20 cellular contexts compared by ENCODE assay signal in genomic region chr14:90576581-90576980, GRCh38.
DNase-seq lines count a peak whose midpoint lies in the region; ATAC-seq and TF ChIP-seq lines count a peak whose summit lies in the region.
"Had no signal": no experiment of that assay in that cellular context is flagged by ENCODE, and none has a peak within 500 bp of the region (broad histone marks: within the 10 kb centered on the region; RNA-seq: fewer than 3 reads in every experiment).

No MANE protein-coding gene starts in this region.

- no peak overlapping the region for H2AFZ ChIP-seq in hepatocyte

- WGBS in hepatocyte (ENCODE audit: low lambda C conversion rate, missing lambda C conversion rate): 74% methylated on average over 2 of the region's 2 CpGs

- no peak overlapping the region for H3K27ac Mint-ChIP-seq in natural killer cell treated with Interleukin-12 subunit alpha and Interleukin-12 subunit beta and Interleukin-15 and Interleukin-18, amount 100 ng/mL, for 72 hours

- H3K27me3 Mint-ChIP-seq in natural killer cell treated with Interleukin-12 subunit alpha and Interleukin-12 subunit beta and Interleukin-15 and Interleukin-18, amount 100 ng/mL, for 72 hours: peaks cover 0 to 4% of the 10 kb centered on the region in 2 donors

- H3K4me3 Mint-ChIP-seq in natural killer cell treated with Interleukin-12 subunit alpha and Interleukin-12 subunit beta and Interleukin-15 and Interleukin-18, amount 100 ng/mL, for 72 hours: no peak overlapping the region

- no peaks in the 10 kb centered on the region for H3K79me2 ChIP-seq in hepatocyte

- no peaks in the 10 kb centered on the region for H3K27me3 ChIP-seq in hepatocyte
- H3K27me3 ChIP-seq: neutrophil had no signal

- no peaks in the 10 kb centered on the region for H3K36me3 Mint-ChIP-seq in natural killer cell treated with Interleukin-12 subunit alpha and Interleukin-12 subunit beta and Interleukin-15 and Interleukin-18, amount 100 ng/mL, for 72 hours

- DNase-seq in GM03348 (ENCODE audit: low spot score) (peak; percentile 52), hepatocyte (ENCODE audit: low spot score) (peak; percentile 32), stromal cell of bone marrow (ENCODE audit: low read depth) (peak; percentile 65), NCI-H446 treated with DMSO at 0.1 percent for 48 hours (lab: John Stamatoyannopoulos, UW) (no peak)
- DNase-seq in natural killer cell treated with Interleukin-12 subunit alpha and Interleukin-12 subunit beta and Interleukin-15 and Interleukin-18, amount 100 ng/mL, for 72 hours (ENCODE audit: low spot score): no peak
- DNase-seq: activated CD8-positive, alpha-beta memory T cell treated with anti-CD3 and anti-CD28 coated beads, Interleukin-2, amount 50 U/mL, for 48 hours; activated effector memory CD4-positive, alpha-beta T cell treated with anti-CD3 and anti-CD28 coated beads, Interleukin-2, amount 50 U/mL, for 16 hours; Calu3; cerebellar nuclear complex; left colon; NCI-H82; PC-3; SIG-M5; T-helper 1 cell had no signal

- no peaks in the 10 kb centered on the region for H3K9me2 ChIP-seq in hepatocyte (replicated peaks; ENCODE audit: insufficient read depth)

- no peak overlapping the region for H3K4me3 ChIP-seq in hepatocyte
- H3K4me3 ChIP-seq: thoracic aorta had no signal

- no peaks in the 10 kb centered on the region for H4K20me1 ChIP-seq in hepatocyte (ENCODE audit: insufficient read depth, poor library complexity, severe bottlenecking)

- no peaks in the 10 kb centered on the region for H3K4me1 ChIP-seq in hepatocyte (ENCODE audit: insufficient read depth)

- no peak for ATAC-seq in SK-N-SH treated with all-trans-retinoic acid at 6 μM for 48 hours
- no peak for ATAC-seq in GM18511 (IDR thresholded peaks at IDR 0.05; ENCODE audit: unreplicated experiment)
- ATAC-seq in natural killer cell treated with Interleukin-12 subunit alpha and Interleukin-12 subunit beta and Interleukin-15 and Interleukin-18, amount 100 ng/mL, for 72 hours: no peak
- ATAC-seq: left colon had no signal

- H3K27ac ChIP-seq in cingulate gyrus (ENCODE audit: low read depth, low read length) (peak overlapping the region; percentile 86), hepatocyte (no peak overlapping the region)
- H3K27ac ChIP-seq: HL-60, neutrophil, thoracic aorta had no signal

- no peaks in the 10 kb centered on the region for H3K9me3 Mint-ChIP-seq in natural killer cell treated with Interleukin-12 subunit alpha and Interleukin-12 subunit beta and Interleukin-15 and Interleukin-18, amount 100 ng/mL, for 72 hours

- TF ChIP-seq CTCF in hepatocyte (IDR thresholded peaks at IDR 0.05; ENCODE audit: poor library complexity): no peak

- no peak overlapping the region for H3K4me2 ChIP-seq in hepatocyte

- H3K36me3 ChIP-seq in hepatocyte (replicated peaks; ENCODE audit: insufficient read depth, low read depth): no peaks in the 10 kb centered on the region
- H3K36me3 ChIP-seq: thoracic aorta had no signal

- H3K4me1 Mint-ChIP-seq in natural killer cell treated with Interleukin-12 subunit alpha and Interleukin-12 subunit beta and Interleukin-15 and Interleukin-18, amount 100 ng/mL, for 72 hours (ENCODE audit: low read depth in 2 of 2): no peaks in the 10 kb centered on the region

- no peaks in the 10 kb centered on the region for H3K9me3 ChIP-seq in hepatocyte (ENCODE audit: low read depth)
- H3K9me3 ChIP-seq: neutrophil, thoracic aorta had no signal

TF ChIP-seq in SK-N-SH treated with all-trans-retinoic acid at 6 μM for 48 hours, 23 proteins besides CTCF, POLR2A, EP300 and RAD21:
- TF ChIP-seq ZNF8 (CRISPR knock-in tag; IDR thresholded peaks at IDR 0.05) (no peak), ZC3H10 (CRISPR knock-in tag; IDR thresholded peaks at IDR 0.05) (no peak), TOX (CRISPR knock-in tag; IDR thresholded peaks at IDR 0.05; ENCODE audit: borderline replicate concordance) (no peak), GLIS3 (CRISPR knock-in tag; IDR thresholded peaks at IDR 0.05) (no peak), CSRNP3 (CRISPR knock-in tag; IDR thresholded peaks at IDR 0.05) (no peak), CSDC2 (CRISPR knock-in tag; IDR thresholded peaks at IDR 0.05) (no peak), ZNF70 (CRISPR knock-in tag; IDR thresholded peaks at IDR 0.05) (no peak), ESRRG (CRISPR knock-in tag; IDR thresholded peaks at IDR 0.05) (no peak), ARNTL (CRISPR knock-in tag; IDR thresholded peaks at IDR 0.05; ENCODE audit: borderline replicate concordance, low read depth) (no peak), PATZ1 (CRISPR knock-in tag; IDR thresholded peaks at IDR 0.05; ENCODE audit: borderline replicate concordance) (no peak), RARB (CRISPR knock-in tag; IDR thresholded peaks at IDR 0.05) (no peak), OSR1 (CRISPR knock-in tag; IDR thresholded peaks at IDR 0.05) (no peak)
TF ChIP-seq in SK-N-SH treated with all-trans-retinoic acid at 6 μM for 48 hours: peak in this region for 0.

Comparison
In these comparisons a context has a peak if more than half of its experiments do, and no peak if none do; other contexts are left out.
1. DNase-seq: peak in GM03348 (single experiment), hepatocyte (single experiment) and stromal cell of bone marrow (single experiment); none in NCI-H446 treated with DMSO at 0.1 percent for 48 hours (single experiment) and natural killer cell treated with Interleukin-12 subunit alpha and Interleukin-12 subunit beta and Interleukin-15 and Interleukin-18, amount 100 ng/mL, for 72 hours (single experiment).